ENCODE assay signal across 14 cellular contexts in the genomic region with DNA sequence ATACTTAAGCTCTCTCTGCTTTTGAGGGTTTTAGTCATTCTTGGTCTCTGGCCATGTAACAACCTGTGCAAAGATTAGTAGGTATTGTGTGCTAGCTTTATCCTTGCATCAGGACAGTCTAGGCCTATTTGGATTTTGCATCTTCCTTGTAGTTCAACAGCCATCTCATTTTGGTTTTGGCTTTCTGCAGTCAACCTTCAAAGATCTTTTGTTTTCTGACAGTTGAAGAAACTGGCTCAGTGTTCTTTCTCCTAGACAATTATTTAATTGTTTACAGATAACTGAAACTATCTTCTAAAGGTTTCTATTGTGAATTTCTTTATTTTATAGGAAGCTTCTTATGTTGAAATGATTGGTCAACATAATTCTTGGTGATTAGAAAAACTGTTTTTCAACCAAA.
DNase-seq lines count a peak whose midpoint lies in the region; ATAC-seq and TF ChIP-seq lines count a peak whose summit lies in the region.
"Had no signal": no experiment of that assay in that cellular context is flagged by ENCODE, and none has a peak within 500 bp of the region (broad histone marks: within the 10 kb centered on the region; RNA-seq: fewer than 3 reads in every experiment).

No MANE protein-coding gene starts in this region.

- DNase-seq in activated T-cell treated with anti-CD3 and anti-CD28 coated beads, Interleukin-2, amount 50 U/mL, for 24 hours: no peak
- DNase-seq in activated T-cell treated with anti-CD3 and anti-CD28 coated beads, Interleukin-2, amount 50 U/mL, for 72 hours: no peak
- DNase-seq in inferior parietal cortex (ENCODE audit: extremely low spot score) (peak; percentile 30), putamen (ENCODE audit: low spot score) (peak; percentile 51), thyroid gland (no peak), NCI-H2196 treated with DMSO at 0.1 percent for 48 hours (lab: John Stamatoyannopoulos, UW; ENCODE audit: unreplicated experiment) (no peak), upper lobe of right lung (no peak)
- DNase-seq: DMS53, GM23248, IMR-90 had no signal

- no peaks in the 10 kb centered on the region for H3K9me3 ChIP-seq in thyroid gland
- no peaks in the 10 kb centered on the region for H3K9me3 ChIP-seq in upper lobe of right lung
- H3K9me3 ChIP-seq: BLaER1 had no signal

- H3K27me3 ChIP-seq in thyroid gland (no peaks in the 10 kb centered on the region), upper lobe of right lung (no peaks in the 10 kb centered on the region)
- H3K27me3 ChIP-seq: BLaER1 had no signal

- TF ChIP-seq POLR2A in thyroid gland (IDR thresholded peaks at IDR 0.05): no peak

- no peak for ATAC-seq in activated T-cell treated with anti-CD3 and anti-CD28 coated beads, Interleukin-2, amount 50 U/mL, for 72 hours (replicated peaks in 1 of 2)
- ATAC-seq in GM18498 (IDR thresholded peaks at IDR 0.05; ENCODE audit: unreplicated experiment): no peak
- no peak for ATAC-seq in upper lobe of right lung
- ATAC-seq: HCT116 had no signal

- H3K4me1 ChIP-seq in thyroid gland: no peaks in the 10 kb centered on the region
- H3K4me1 ChIP-seq in upper lobe of right lung: no peaks in the 10 kb centered on the region

- H3K27ac Mint-ChIP-seq in activated T-cell treated with anti-CD3 and anti-CD28 coated beads, Interleukin-2, amount 50 U/mL, for 24 hours: peak overlapping the region; percentile 11
- H3K27ac Mint-ChIP-seq in activated T-cell treated with anti-CD3 and anti-CD28 coated beads, Interleukin-2, amount 50 U/mL, for 72 hours: no peak overlapping the region

- intact Hi-C loops in thyroid gland (cut with DNase I) (no loop called here), upper lobe of right lung (cut with DNase I) (no loop called here)

- H3K9me3 Mint-ChIP-seq in activated T-cell treated with anti-CD3 and anti-CD28 coated beads, Interleukin-2, amount 50 U/mL, for 24 hours: no peaks in the 10 kb centered on the region
- no peaks in the 10 kb centered on the region for H3K9me3 Mint-ChIP-seq in activated T-cell treated with anti-CD3 and anti-CD28 coated beads, Interleukin-2, amount 50 U/mL, for 72 hours

- H3K27ac ChIP-seq in thyroid gland (no peak overlapping the region), upper lobe of right lung (no peak overlapping the region)
- H3K27ac ChIP-seq: 22Rv1, BLaER1, GM23248 had no signal

- TF ChIP-seq CTCF in thyroid gland (IDR thresholded peaks at IDR 0.05) (no peak), upper lobe of right lung (IDR thresholded peaks at IDR 0.05) (no peak)

- peaks cover 28% of the 10 kb centered on the region for H3K4me1 Mint-ChIP-seq in activated T-cell treated with anti-CD3 and anti-CD28 coated beads, Interleukin-2, amount 50 U/mL, for 24 hours (ENCODE audit: low read depth)
- H3K4me1 Mint-ChIP-seq in activated T-cell treated with anti-CD3 and anti-CD28 coated beads, Interleukin-2, amount 50 U/mL, for 72 hours (ENCODE audit: low read depth): peaks cover 22% of the 10 kb centered on the region

- H3K4me3 ChIP-seq in thyroid gland (replicated peaks in 1 of 3) (no peak overlapping the region), upper lobe of right lung (no peak overlapping the region)
- H3K4me3 ChIP-seq: BLaER1, GM23248 had no signal

- no peak overlapping the region for H3K4me3 Mint-ChIP-seq in activated T-cell treated with anti-CD3 and anti-CD28 coated beads, Interleukin-2, amount 50 U/mL, for 24 hours
- no peak overlapping the region for H3K4me3 Mint-ChIP-seq in activated T-cell treated with anti-CD3 and anti-CD28 coated beads, Interleukin-2, amount 50 U/mL, for 72 hours

- H3K27me3 Mint-ChIP-seq in activated T-cell treated with anti-CD3 and anti-CD28 coated beads, Interleukin-2, amount 50 U/mL, for 24 hours: no peaks in the 10 kb centered on the region
- H3K27me3 Mint-ChIP-seq in activated T-cell treated with anti-CD3 and anti-CD28 coated beads, Interleukin-2, amount 50 U/mL, for 72 hours (ENCODE audit: low read depth): no peaks in the 10 kb centered on the region

- H3K36me3 ChIP-seq in thyroid gland (no peaks in the 10 kb centered on the region), upper lobe of right lung (no peaks in the 10 kb centered on the region)
- H3K36me3 ChIP-seq: BLaER1 had no signal

- peaks cover 22% of the 10 kb centered on the region for H3K36me3 Mint-ChIP-seq in activated T-cell treated with anti-CD3 and anti-CD28 coated beads, Interleukin-2, amount 50 U/mL, for 24 hours (ENCODE audit: low read depth)
- H3K36me3 Mint-ChIP-seq in activated T-cell treated with anti-CD3 and anti-CD28 coated beads, Interleukin-2, amount 50 U/mL, for 72 hours (ENCODE audit: insufficient read depth in 2 of 2): peaks cover 0 to 1% of the 10 kb centered on the region in 2 donors

Comparison
In these comparisons a context has a peak if more than half of its experiments do, and no peak if none do; other contexts are left out.
1. DNase-seq: peak in inferior parietal cortex (single experiment) and putamen (single experiment); none in activated T-cell treated with anti-CD3 and anti-CD28 coated beads, Interleukin-2, amount 50 U/mL, for 24 hours (single experiment), activated T-cell treated with anti-CD3 and anti-CD28 coated beads, Interleukin-2, amount 50 U/mL, for 72 hours (0 of 2), thyroid gland (0 of 2), NCI-H2196 treated with DMSO at 0.1 percent for 48 hours (single experiment) and upper lobe of right lung (single experiment).